ENCODE assay signal across 12 cellular contexts in genomic region chr22:28921585-28921879, GRCh38.
"Had no signal": no experiment of that assay in that cellular context is flagged by ENCODE, and none has a peak within 500 bp of the region (broad histone marks: within the 10 kb centered on the region; RNA-seq: fewer than 3 reads in every experiment).

No MANE protein-coding gene starts in this region.

- ATAC-seq: left colon, lower lobe of right lung had no signal

- H3K4me3 Mint-ChIP-seq: activated naive CD4-positive, alpha-beta T cell treated with anti-CD3 and anti-CD28 coated beads for 36 hours; stimulated activated naive CD8-positive, alpha-beta T cell treated with anti-CD3 and anti-CD28 coated beads, Interleukin-15, amount 100 ng/mL, for 72 hours had no signal

- DNase-seq: activated CD4-positive, CD25-positive, alpha-beta regulatory T cell treated with anti-CD3 and anti-CD28 coated beads, Interleukin-2, amount 50 U/mL, for 72 hours; activated naive CD4-positive, alpha-beta T cell treated with anti-CD3 and anti-CD28 coated beads for 36 hours; foreskin fibroblast; left colon; lower lobe of right lung; ovary; stimulated activated CD4-positive, alpha-beta T cell treated with anti-CD3 and anti-CD28 coated beads, Interleukin-1b, Interleukin-23, amount 100 ng/mL, for 48 hours; SW 1271; T-helper 9 cell; testis had no signal

- H3K4me3 ChIP-seq: lower lobe of right lung, ovary, testis had no signal

- H3K36me3 ChIP-seq: lower lobe of right lung, ovary had no signal

- H3K9me3 ChIP-seq: lower lobe of right lung, ovary, testis had no signal

- H3K27ac ChIP-seq: lower lobe of right lung had no signal

- H3K27me3 ChIP-seq: ovary, testis had no signal

- H3K9me3 Mint-ChIP-seq: activated naive CD4-positive, alpha-beta T cell treated with anti-CD3 and anti-CD28 coated beads for 36 hours; activated T-helper 2 cell treated with anti-CD3 and anti-CD28 coated beads, Interferon-gamma antibody, Interleukin-2, Interleukin-4, amounts not matched to agents 10 μg/mL and 5 μg/mL and 100 μg/mL, durations not matched to agents 14 hours and 24 hours and 36 hours; stimulated activated naive CD8-positive, alpha-beta T cell treated with anti-CD3 and anti-CD28 coated beads, Interleukin-15, amount 100 ng/mL, for 72 hours had no signal

- H3K27ac Mint-ChIP-seq: activated naive CD4-positive, alpha-beta T cell treated with anti-CD3 and anti-CD28 coated beads for 36 hours; activated T-helper 2 cell treated with anti-CD3 and anti-CD28 coated beads, Interferon-gamma antibody, Interleukin-2, Interleukin-4, amounts not matched to agents 10 μg/mL and 5 μg/mL and 100 μg/mL, durations not matched to agents 14 hours and 24 hours and 36 hours; stimulated activated naive CD8-positive, alpha-beta T cell treated with anti-CD3 and anti-CD28 coated beads, Interleukin-15, amount 100 ng/mL, for 72 hours had no signal
